25 cellular contexts compared by ENCODE assay signal in genomic region chr18:50757358-50757757, GRCh38.
A peak's percentile ranks its signal among the peaks of the same experiment; 100 is the strongest.
DNase-seq lines count a peak whose midpoint lies in the region; ATAC-seq and TF ChIP-seq lines count a peak whose summit lies in the region.
"Had no signal": no experiment of that assay in that cellular context is flagged by ENCODE, and none has a peak within 500 bp of the region (broad histone marks: within the 10 kb centered on the region; RNA-seq: fewer than 3 reads in every experiment).

No MANE protein-coding gene starts in this region.

- TF ChIP-seq CTCF in colonic mucosa (IDR thresholded peaks at IDR 0.05) (no peak), chondrocyte (IDR thresholded peaks at IDR 0.05) (no peak)

- peak; percentile 68 for DNase-seq in NCI-H82 (lab: John Stamatoyannopoulos, UW)
- DNase-seq in colonic mucosa = peak; percentile 27
- no peak for DNase-seq in sciatic nerve (ENCODE audit: low spot score)
- no peak for DNase-seq in cerebellar nuclear complex (lab: John Stamatoyannopoulos, UW)
- DNase-seq in ACHN = no peak
- DNase-seq in chondrocyte (ENCODE audit: low spot score) = no peak
- DNase-seq: BE2C, Calu3, DMS79 treated with DMSO at 0.1 percent for 48 hours, HCEC 1CT, IMR-90, MM.1S, NCI-H1048, NCI-H1417 treated with DMSO at 0.1 percent for 48 hours, NCI-H1694 treated with DMSO at 0.1 percent for 48 hours, NCI-H2171 treated with DMSO at 0.1 percent for 48 hours, NCI-H345, NCI-H510A treated with DMSO at 0.1 percent for 48 hours, NCI-H748 treated with DMSO at 0.1 percent for 48 hours, SHP77 treated with DMSO at 0.1 percent for 48 hours, T-helper 1 cell had no signal

- H3K27me3 Mint-ChIP-seq in chondrocyte (ENCODE audit: low read depth) = peaks cover 25% of the 10 kb centered on the region

- H3K9me3 Mint-ChIP-seq in chondrocyte (ENCODE audit: low read depth) = peaks cover 7% of the 10 kb centered on the region

- no peaks in the 10 kb centered on the region for H3K4me1 ChIP-seq in colonic mucosa
- H3K4me1 ChIP-seq: BE2C had no signal

- H3K27me3 ChIP-seq in colonic mucosa = no peaks in the 10 kb centered on the region
- H3K27me3 ChIP-seq: BE2C had no signal

- no peak overlapping the region for H3K4me3 Mint-ChIP-seq in chondrocyte (ENCODE audit: unreplicated experiment)
- H3K4me3 Mint-ChIP-seq: CD14-positive monocyte had no signal

- intact Hi-C loops in colonic mucosa (cut with DNase I) = no loop called here
- intact Hi-C loops in sciatic nerve (cut with DNase I) = no loop called here

- H3K4me3 ChIP-seq in colonic mucosa = no peak overlapping the region

- no peak overlapping the region for H3K27ac ChIP-seq in colonic mucosa
- H3K27ac ChIP-seq: KMS-11 had no signal

- H3K4me1 Mint-ChIP-seq in chondrocyte (ENCODE audit: low read depth) = no peaks in the 10 kb centered on the region
- H3K4me1 Mint-ChIP-seq: CD14-positive monocyte had no signal

- H3K27ac Mint-ChIP-seq in chondrocyte (ENCODE audit: unreplicated experiment) = no peak overlapping the region
- H3K27ac Mint-ChIP-seq: CD14-positive monocyte had no signal

- no peaks in the 10 kb centered on the region for H3K36me3 ChIP-seq in colonic mucosa
- H3K36me3 ChIP-seq: BE2C had no signal

- H3K36me3 Mint-ChIP-seq in chondrocyte (ENCODE audit: low read depth) = no peaks in the 10 kb centered on the region
- H3K36me3 Mint-ChIP-seq: CD14-positive monocyte had no signal

- H3K9ac ChIP-seq in colonic mucosa (ENCODE audit: low read depth in 2 of 2, low read length in 2 of 2) = no peak overlapping the region
- H3K9ac ChIP-seq: KMS-11 had no signal

- no peaks in the 10 kb centered on the region for H3K9me3 ChIP-seq in colonic mucosa
- H3K9me3 ChIP-seq: BE2C had no signal

- in situ Hi-C loops in ACHN (cut with HindIII; ENCODE audit: low pct_ligation_motif_present, low pct_unique_long_range_greater_than_20kb, low sequenced_read_pairs) = no loop called here

- ATAC-seq in sciatic nerve (peak; percentile 44), GM18907 (IDR thresholded peaks at IDR 0.05; ENCODE audit: unreplicated experiment) (no peak)
- ATAC-seq: Panc1 had no signal

Comparison
In these comparisons a context has a peak if more than half of its experiments do, and no peak if none do; other contexts are left out.
1. DNase-seq: peak in NCI-H82 (single experiment) and colonic mucosa (single experiment); none in sciatic nerve (single experiment), cerebellar nuclear complex (0 of 2), ACHN (single experiment) and chondrocyte (single experiment).